Comparison of ENCODE assay signal across 20 cellular contexts in the genomic region with DNA sequence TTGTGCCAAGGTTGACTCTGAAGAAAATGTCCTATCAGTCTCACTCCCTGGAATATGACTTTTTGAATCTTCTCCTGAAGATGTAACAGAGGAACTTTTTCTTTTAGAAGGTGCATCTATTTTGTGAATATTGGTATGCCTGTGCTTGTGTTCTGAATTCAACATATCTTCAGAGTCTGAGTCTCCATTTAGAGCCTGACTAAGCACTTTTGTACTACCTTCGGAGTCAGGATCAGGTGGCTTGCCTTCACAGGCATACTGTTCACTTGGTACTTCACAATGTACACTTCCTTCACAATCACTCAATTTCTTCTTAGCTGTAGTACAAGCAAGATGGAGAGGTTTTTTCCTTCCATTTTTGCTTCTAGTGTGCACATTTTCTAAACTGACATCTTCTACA. TPM values are rescaled to one million over a fixed set of nuclear protein-coding genes. Genes with fewer than 3 reads are reported as not detected.
A peak's percentile ranks its signal among the peaks of the same experiment; 100 is the strongest.
DNase-seq lines count a peak whose midpoint lies in the region; ATAC-seq, FAIRE-seq and TF ChIP-seq lines count a peak whose summit lies in the region.
"Had no signal": no experiment of that assay in that cellular context is flagged by ENCODE, and none has a peak within 500 bp of the region (broad histone marks: within the 10 kb centered on the region; RNA-seq: fewer than 3 reads in every experiment).

No MANE protein-coding gene starts in this region.

- FAIRE-seq in D721Med (lab: Jason Lieb, UNC) = no peak
- FAIRE-seq: endometrium had no signal

- no peak overlapping the region for H3K4me3 Mint-ChIP-seq in activated CD4-positive, alpha-beta T cell treated with anti-CD3 and anti-CD28 coated beads, Interleukin-2, amount 10 ng/mL, durations not matched to agents 7 days and 5 days
- H3K4me3 Mint-ChIP-seq in IgD-negative memory B cell = no peak overlapping the region
- H3K4me3 Mint-ChIP-seq in activated naive CD8-positive, alpha-beta T cell treated with anti-CD3 and anti-CD28 coated beads, Interleukin-2, amount 50 U/mL, for 24 hours = no peak overlapping the region
- H3K4me3 Mint-ChIP-seq in natural killer cell = peak overlapping the region; percentile 14

- no peaks in the 10 kb centered on the region for H3K9me3 Mint-ChIP-seq in activated CD4-positive, alpha-beta T cell treated with anti-CD3 and anti-CD28 coated beads, Interleukin-2, amount 10 ng/mL, durations not matched to agents 7 days and 5 days
- H3K9me3 Mint-ChIP-seq in IgD-negative memory B cell (no peaks in the 10 kb centered on the region), natural killer cell (no peaks in the 10 kb centered on the region)
- H3K9me3 Mint-ChIP-seq in activated naive CD8-positive, alpha-beta T cell treated with anti-CD3 and anti-CD28 coated beads, Interleukin-2, amount 50 U/mL, for 24 hours = no peaks in the 10 kb centered on the region

- TF ChIP-seq CTCF in natural killer cell (IDR thresholded peaks at IDR 0.05) (no peak), D721Med (IDR thresholded peaks at IDR 0.05; ENCODE audit: insufficient read depth, missing control alignments) (no peak)

- H3K4me1 Mint-ChIP-seq in activated CD4-positive, alpha-beta T cell treated with anti-CD3 and anti-CD28 coated beads, Interleukin-2, amount 10 ng/mL, durations not matched to agents 7 days and 5 days = peaks cover 23% of the 10 kb centered on the region
- peaks cover 6 to 9% (median 7%) of the 10 kb centered on the region in 3 donors for H3K4me1 Mint-ChIP-seq in IgD-negative memory B cell
- H3K4me1 Mint-ChIP-seq in activated naive CD8-positive, alpha-beta T cell treated with anti-CD3 and anti-CD28 coated beads, Interleukin-2, amount 50 U/mL, for 24 hours = peaks cover 21% of the 10 kb centered on the region
- peaks cover 23 to 27% of the 10 kb centered on the region in 2 donors for H3K4me1 Mint-ChIP-seq in natural killer cell

- POLR2A ChIA-PET in activated CD4-positive, alpha-beta T cell treated with anti-CD3 and anti-CD28 coated beads, Interleukin-2, amount 10 ng/mL, durations not matched to agents 7 days and 5 days (lab: Charles Lee) = no interaction called here

- peaks cover 53% of the 10 kb centered on the region for H3K36me3 Mint-ChIP-seq in activated CD4-positive, alpha-beta T cell treated with anti-CD3 and anti-CD28 coated beads, Interleukin-2, amount 10 ng/mL, durations not matched to agents 7 days and 5 days (ENCODE audit: low read depth)
- H3K36me3 Mint-ChIP-seq in IgD-negative memory B cell (peaks cover 9% of the 10 kb centered on the region), natural killer cell (peaks cover 19% of the 10 kb centered on the region)
- peaks cover 46% of the 10 kb centered on the region for H3K36me3 Mint-ChIP-seq in activated naive CD8-positive, alpha-beta T cell treated with anti-CD3 and anti-CD28 coated beads, Interleukin-2, amount 50 U/mL, for 24 hours (ENCODE audit: low read depth)

- intact Hi-C loops in natural killer cell (cut with micrococcal nuclease) = no loop called here

- CTCF ChIA-PET in activated CD4-positive, alpha-beta T cell treated with anti-CD3 and anti-CD28 coated beads, Interleukin-2, amount 10 ng/mL, durations not matched to agents 7 days and 5 days (lab: Charles Lee) = interaction anchor here (0.6 to 1.3 kb wide), 2 partner anchors 10 to 157 kb away, joined by 3 read pairs; no protein-coding TSS in a partner anchor

- H3K27ac Mint-ChIP-seq in activated CD4-positive, alpha-beta T cell treated with anti-CD3 and anti-CD28 coated beads, Interleukin-2, amount 10 ng/mL, durations not matched to agents 7 days and 5 days = peak overlapping the region; percentile 57
- H3K27ac Mint-ChIP-seq in IgD-negative memory B cell (peak overlapping the region in 2 of 3 donors; percentile 88 to 90), natural killer cell (peak overlapping the region; percentile 79 to 95)
- peak overlapping the region; percentile 65 for H3K27ac Mint-ChIP-seq in activated naive CD8-positive, alpha-beta T cell treated with anti-CD3 and anti-CD28 coated beads, Interleukin-2, amount 50 U/mL, for 24 hours

- no peaks in the 10 kb centered on the region for H3K27me3 Mint-ChIP-seq in activated CD4-positive, alpha-beta T cell treated with anti-CD3 and anti-CD28 coated beads, Interleukin-2, amount 10 ng/mL, durations not matched to agents 7 days and 5 days
- H3K27me3 Mint-ChIP-seq in IgD-negative memory B cell (no peaks in the 10 kb centered on the region), natural killer cell (ENCODE audit: low read depth in 2 of 2) (no peaks in the 10 kb centered on the region)
- H3K27me3 Mint-ChIP-seq in activated naive CD8-positive, alpha-beta T cell treated with anti-CD3 and anti-CD28 coated beads, Interleukin-2, amount 50 U/mL, for 24 hours = no peaks in the 10 kb centered on the region

- no peak for DNase-seq in activated CD4-positive, alpha-beta T cell treated with anti-CD3 and anti-CD28 coated beads, Interleukin-2, amount 10 ng/mL, durations not matched to agents 7 days and 5 days
- no peak for DNase-seq in activated CD4-positive, alpha-beta T cell treated with anti-CD3 and anti-CD28 coated beads, Interleukin-2, amount 50 U/mL, for 1 hour
- no peak for DNase-seq in activated naive CD8-positive, alpha-beta T cell treated with anti-CD3 and anti-CD28 coated beads, Interleukin-2, amount 50 U/mL, for 24 hours
- DNase-seq in natural killer cell (no peak), AG08395 (ENCODE audit: low spot score) (no peak), NCI-H187 (lab: John Stamatoyannopoulos, UW) (no peak), D721Med (ENCODE audit: insufficient read length, low spot score) (no peak)
- DNase-seq: activated CD4-positive, CD25-positive, alpha-beta regulatory T cell; activated naive CD4-positive, alpha-beta T cell treated with Interleukin-2 at 50 U/mL for 16 hours; DMS 273 treated with DMSO at 0.1 percent for 48 hours; head of caudate nucleus; left ventricle myocardium superior; NCI-H1417; NCI-H2107; NCI-H524 treated with DMSO at 0.1 percent for 48 hours; stimulated activated CD4-positive, alpha-beta T cell treated with anti-CD3 and anti-CD28 coated beads, Interleukin-1b, Interleukin-23, amount 100 ng/mL, for 48 hours; stimulated activated naive CD4-positive, alpha-beta T cell treated with Interleukin-2 at 50 U/mL for 16 hours; T1000 had no signal

- no peak for ATAC-seq in activated naive CD8-positive, alpha-beta T cell treated with anti-CD3 and anti-CD28 coated beads, Interleukin-2, amount 50 U/mL, for 24 hours
- no peak for ATAC-seq in natural killer cell
- ATAC-seq: left ventricle myocardium superior had no signal

RNA-seq across cellular contexts. Expression of gene PSMG1, which starts 13.6 kb away (rescaled TPM):
- 10 to 100 TPM; 66.8 to 84.3 TPM for total RNA-seq in activated CD4-positive, alpha-beta T cell treated with anti-CD3 and anti-CD28 coated beads, Interleukin-2, amount 10 ng/mL, durations not matched to agents 7 days and 5 days
- polyA plus RNA-seq in IgD-negative memory B cell = 39.4 TPM
- 10 to 100 TPM; 11.3 to 12.1 (median 12.0) TPM for total RNA-seq in natural killer cell

Comparison
In these comparisons a context has a peak if more than half of its experiments do, and no peak if none do; other contexts are left out.
1. RNA of gene PSMG1, which starts 13.6 kb away (total RNA-seq): 66.8 to 84.3 TPM in activated CD4-positive, alpha-beta T cell treated with anti-CD3 and anti-CD28 coated beads, Interleukin-2, amount 10 ng/mL, durations not matched to agents 7 days and 5 days; 11.3 to 12.1 TPM in natural killer cell; every median in the first group is over 4 times any median in the second.
2. Peak in every context shown above with its lines, with median percentiles within 50 percentile points of each other: H3K27ac Mint-ChIP-seq.